ENCODE assay signal across 19 cellular contexts in the genomic region with DNA sequence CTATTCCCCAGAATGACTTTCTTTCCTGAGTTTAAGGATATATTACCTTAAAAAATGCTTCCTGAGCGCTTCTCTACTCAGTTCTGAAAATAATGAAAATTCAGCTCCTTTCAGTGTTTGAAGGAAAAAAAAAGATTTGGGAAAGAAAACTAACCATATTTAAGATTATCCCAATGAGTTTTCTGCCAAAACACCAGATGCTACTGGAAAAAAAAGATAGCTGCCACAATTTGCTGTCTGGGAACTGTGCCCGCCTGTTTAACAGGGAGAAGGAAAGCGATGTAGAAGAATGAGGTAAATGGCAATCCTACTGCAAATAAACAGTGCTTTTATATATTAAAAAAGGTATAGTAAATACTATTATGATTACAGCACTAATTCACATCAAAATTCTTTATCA.
A peak's percentile ranks its signal among the peaks of the same experiment; 100 is the strongest.
DNase-seq lines count a peak whose midpoint lies in the region; ATAC-seq and TF ChIP-seq lines count a peak whose summit lies in the region.
"Had no signal": no experiment of that assay in that cellular context is flagged by ENCODE, and none has a peak within 500 bp of the region (broad histone marks: within the 10 kb centered on the region; RNA-seq: fewer than 3 reads in every experiment).

No MANE protein-coding gene starts in this region.

- DNase-seq in NCI-H2171 (lab: John Stamatoyannopoulos, UW) (peak; percentile 49), left ventricle myocardium inferior (peak; percentile 31), smooth muscle cell (lab: John Stamatoyannopoulos, UW; ENCODE audit: unreplicated experiment) (no peak), NCI-H1092 treated with DMSO at 0.1 percent for 48 hours (lab: John Stamatoyannopoulos, UW) (no peak)
- DNase-seq in activated CD4-positive, alpha-beta T cell treated with anti-CD3 and anti-CD28 coated beads, Interleukin-2, amount 10 ng/mL, durations not matched to agents 24 days and 14 days = no peak
- DNase-seq: CD4-positive, alpha-beta memory T cell; DMS79 treated with DMSO at 0.1 percent for 48 hours; GF-D8; NCI-H146; NCI-H226; NCI-H526 treated with DMSO at 0.1 percent for 48 hours; OCI-M1; RPMI8226 had no signal

- 88% methylated on average over 3 of the region's 3 CpGs for WGBS in smooth muscle cell (ENCODE audit: low lambda C conversion rate)

- no peaks in the 10 kb centered on the region for H3K9me3 Mint-ChIP-seq in activated CD4-positive, alpha-beta T cell treated with anti-CD3 and anti-CD28 coated beads, Interleukin-2, amount 10 ng/mL, durations not matched to agents 24 days and 14 days

- no peaks in the 10 kb centered on the region for H3K4me1 Mint-ChIP-seq in activated CD4-positive, alpha-beta T cell treated with anti-CD3 and anti-CD28 coated beads, Interleukin-2, amount 10 ng/mL, durations not matched to agents 24 days and 14 days
- H3K4me1 Mint-ChIP-seq: CD4-positive, alpha-beta memory T cell; GM23338 had no signal

- no peaks in the 10 kb centered on the region for H4K20me1 ChIP-seq in smooth muscle cell (ENCODE audit: low read depth)

- H3K27ac Mint-ChIP-seq in activated CD4-positive, alpha-beta T cell treated with anti-CD3 and anti-CD28 coated beads, Interleukin-2, amount 10 ng/mL, durations not matched to agents 24 days and 14 days = no peak overlapping the region
- H3K27ac Mint-ChIP-seq: CD4-positive, alpha-beta memory T cell; GM23338 had no signal

- no peak for ATAC-seq in GM18519 (IDR thresholded peaks at IDR 0.05; ENCODE audit: low FRiP score, unreplicated experiment)
- ATAC-seq: GM23338, HCT116, K562 had no signal

- H3K4me3 Mint-ChIP-seq in activated CD4-positive, alpha-beta T cell treated with anti-CD3 and anti-CD28 coated beads, Interleukin-2, amount 10 ng/mL, durations not matched to agents 24 days and 14 days = no peak overlapping the region
- H3K4me3 Mint-ChIP-seq: CD4-positive, alpha-beta memory T cell; GM23338 had no signal

- H3K4me2 ChIP-seq in smooth muscle cell = peak overlapping the region; percentile 46
- H3K4me2 ChIP-seq: GM23338 had no signal

- no peaks in the 10 kb centered on the region for H3K36me3 ChIP-seq in left ventricle myocardium inferior
- no peaks in the 10 kb centered on the region for H3K36me3 ChIP-seq in smooth muscle cell (ENCODE audit: low read depth)
- H3K36me3 ChIP-seq: SJSA1 had no signal

- no peaks in the 10 kb centered on the region for H3K79me2 ChIP-seq in smooth muscle cell (ENCODE audit: low read depth)

- H3K4me1 ChIP-seq in left ventricle myocardium inferior (peaks cover 13% of the 10 kb centered on the region), smooth muscle cell (ENCODE audit: low read depth) (peaks cover 8% of the 10 kb centered on the region)

- H3K36me3 Mint-ChIP-seq in activated CD4-positive, alpha-beta T cell treated with anti-CD3 and anti-CD28 coated beads, Interleukin-2, amount 10 ng/mL, durations not matched to agents 24 days and 14 days (ENCODE audit: low read depth) = no peaks in the 10 kb centered on the region
- H3K36me3 Mint-ChIP-seq: CD4-positive, alpha-beta memory T cell had no signal

- no peaks in the 10 kb centered on the region for H3K27me3 Mint-ChIP-seq in activated CD4-positive, alpha-beta T cell treated with anti-CD3 and anti-CD28 coated beads, Interleukin-2, amount 10 ng/mL, durations not matched to agents 24 days and 14 days
- H3K27me3 Mint-ChIP-seq: CD4-positive, alpha-beta memory T cell had no signal

- TF ChIP-seq CTCF in VCaP (conservative IDR thresholded peaks at IDR 0.05) = no peak
- TF ChIP-seq CTCF in left ventricle myocardium inferior (IDR thresholded peaks at IDR 0.05; ENCODE audit: borderline replicate concordance) = no peak
- TF ChIP-seq CTCF in smooth muscle cell (IDR thresholded peaks at IDR 0.05; ENCODE audit: borderline replicate concordance, insufficient read depth, poor library complexity, severe bottlenecking) = no peak

- peaks cover 7% of the 10 kb centered on the region for H3K9me3 ChIP-seq in left ventricle myocardium inferior (replicated peaks)
- no peaks in the 10 kb centered on the region for H3K9me3 ChIP-seq in smooth muscle cell (replicated peaks; ENCODE audit: low read depth)

- peak overlapping the region; percentile 68 for H2AFZ ChIP-seq in smooth muscle cell (ENCODE audit: low read depth)
- H2AFZ ChIP-seq: GM23338 had no signal

- H3K4me3 ChIP-seq in left ventricle myocardium inferior = no peak overlapping the region
- H3K4me3 ChIP-seq in smooth muscle cell = no peak overlapping the region
- H3K4me3 ChIP-seq: GM23338, K562, SJSA1 had no signal

- peak overlapping the region; percentile 14 for H3K27ac ChIP-seq in VCaP
- H3K27ac ChIP-seq in left ventricle myocardium inferior (replicated peaks) = peak overlapping the region; percentile 21
- peak overlapping the region; percentile 51 for H3K27ac ChIP-seq in smooth muscle cell (ENCODE audit: low read depth)
- H3K27ac ChIP-seq: SJSA1 had no signal

- no peaks in the 10 kb centered on the region for H3F3A ChIP-seq in smooth muscle cell (ENCODE audit: low read depth)

- no peak overlapping the region for H3K9ac ChIP-seq in smooth muscle cell (ENCODE audit: low read depth)

- intact Hi-C loops in left ventricle myocardium inferior (cut with micrococcal nuclease) = no loop called here
- intact Hi-C loops in activated CD4-positive, alpha-beta T cell treated with anti-CD3 and anti-CD28 coated beads, Interleukin-2, amount 10 ng/mL, durations not matched to agents 24 days and 14 days (cut with micrococcal nuclease) = no loop called here

- no peaks in the 10 kb centered on the region for H3K27me3 ChIP-seq in left ventricle myocardium inferior (ENCODE audit: low read depth)
- no peaks in the 10 kb centered on the region for H3K27me3 ChIP-seq in smooth muscle cell (ENCODE audit: low read depth)
- H3K27me3 ChIP-seq: SJSA1 had no signal

Comparison
In these comparisons a context has a peak if more than half of its experiments do, and no peak if none do; other contexts are left out.
1. DNase-seq: peak in NCI-H2171 (single experiment) and left ventricle myocardium inferior (single experiment); none in smooth muscle cell (single experiment), NCI-H1092 treated with DMSO at 0.1 percent for 48 hours (single experiment) and activated CD4-positive, alpha-beta T cell treated with anti-CD3 and anti-CD28 coated beads, Interleukin-2, amount 10 ng/mL, durations not matched to agents 24 days and 14 days (single experiment).
2. Peak in every context shown above with its lines, with median percentiles within 50 percentile points of each other: H3K27ac ChIP-seq.